ENCODE assay signal across 15 cellular contexts in genomic region chr18:37246779-37247340, GRCh38.
DNase-seq lines count a peak whose midpoint lies in the region; ATAC-seq and TF ChIP-seq lines count a peak whose summit lies in the region.
"Had no signal": no experiment of that assay in that cellular context is flagged by ENCODE, and none has a peak within 500 bp of the region (broad histone marks: within the 10 kb centered on the region; RNA-seq: fewer than 3 reads in every experiment).

No MANE protein-coding gene starts in this region.

- CTCF ChIA-PET in WTC11 (lab: Charles Lee) = no interaction called here

- POLR2A ChIA-PET in WTC11 (lab: Charles Lee) = no interaction called here

- no peak overlapping the region for H3K27ac Mint-ChIP-seq in WTC11

- no peak overlapping the region for H3K4me3 ChIP-seq in H7 (ENCODE audit: insufficient read depth, low read depth, low read length)
- H3K4me3 ChIP-seq: A549, GM23248, HAP-1 had no signal

- DNase-seq in H7 (peak; percentile 63), WTC11 (ENCODE audit: low spot score) (no peak), iPS-NIHi11 (ENCODE audit: low spot score) (peak; percentile 43), dedifferentiated amniotic fluid mesenchymal stem cell (ENCODE audit: extremely low spot score) (no peak), NCI-H526 treated with DMSO at 0.1 percent for 48 hours (lab: John Stamatoyannopoulos, UW) (no peak)
- DNase-seq in activated effector memory CD4-positive, alpha-beta T cell treated with Interleukin-2 at 50 U/mL for 16 hours = no peak
- DNase-seq: BE2C; CD4-positive, alpha-beta memory T cell; DMS153; DMS79 treated with DMSO at 0.1 percent for 48 hours; EL; GM23248; KBM-7 had no signal

- no peaks in the 10 kb centered on the region for H3K36me3 ChIP-seq in H7 (replicated peaks; ENCODE audit: control insufficient read depth, insufficient read depth, low read length)
- H3K36me3 ChIP-seq: BE2C, HAP-1 had no signal

- no peaks in the 10 kb centered on the region for H3K36me3 Mint-ChIP-seq in WTC11
- H3K36me3 Mint-ChIP-seq: CD4-positive, alpha-beta memory T cell had no signal

- H3K27me3 ChIP-seq in H7 (ENCODE audit: control insufficient read depth, insufficient read depth, low read length) = peaks cover 19% of the 10 kb centered on the region
- H3K27me3 ChIP-seq: BE2C had no signal

- no peaks in the 10 kb centered on the region for H3K9me3 Mint-ChIP-seq in WTC11

- H3K4me3 Mint-ChIP-seq in WTC11 = no peak overlapping the region
- H3K4me3 Mint-ChIP-seq: CD4-positive, alpha-beta memory T cell had no signal

- ATAC-seq in WTC11 = no peak
- ATAC-seq: A549 had no signal

- peaks cover 52% of the 10 kb centered on the region for H3K27me3 Mint-ChIP-seq in WTC11 (ENCODE audit: low read depth)

- TF ChIP-seq CTCF in WTC11 (IDR thresholded peaks at IDR 0.05) = no peak

- peaks cover 14% of the 10 kb centered on the region for H3K4me1 Mint-ChIP-seq in WTC11

TF ChIP-seq in WTC11, 78 proteins besides CTCF, POLR2A, EP300 and RAD21:
- TF ChIP-seq MLX (CRISPR knock-in tag; IDR thresholded peaks at IDR 0.05) (no peak), USF2 (CRISPR knock-in tag; IDR thresholded peaks at IDR 0.05) (peak; percentile 26)

Comparison
In these comparisons a context has a peak if more than half of its experiments do, and no peak if none do; other contexts are left out.
1. DNase-seq: peak in H7 (single experiment) and iPS-NIHi11 (single experiment); none in WTC11 (single experiment), activated effector memory CD4-positive, alpha-beta T cell treated with Interleukin-2 at 50 U/mL for 16 hours (single experiment), dedifferentiated amniotic fluid mesenchymal stem cell (single experiment) and NCI-H526 treated with DMSO at 0.1 percent for 48 hours (single experiment).